10 cellular contexts compared by ENCODE assay signal in the genomic region with DNA sequence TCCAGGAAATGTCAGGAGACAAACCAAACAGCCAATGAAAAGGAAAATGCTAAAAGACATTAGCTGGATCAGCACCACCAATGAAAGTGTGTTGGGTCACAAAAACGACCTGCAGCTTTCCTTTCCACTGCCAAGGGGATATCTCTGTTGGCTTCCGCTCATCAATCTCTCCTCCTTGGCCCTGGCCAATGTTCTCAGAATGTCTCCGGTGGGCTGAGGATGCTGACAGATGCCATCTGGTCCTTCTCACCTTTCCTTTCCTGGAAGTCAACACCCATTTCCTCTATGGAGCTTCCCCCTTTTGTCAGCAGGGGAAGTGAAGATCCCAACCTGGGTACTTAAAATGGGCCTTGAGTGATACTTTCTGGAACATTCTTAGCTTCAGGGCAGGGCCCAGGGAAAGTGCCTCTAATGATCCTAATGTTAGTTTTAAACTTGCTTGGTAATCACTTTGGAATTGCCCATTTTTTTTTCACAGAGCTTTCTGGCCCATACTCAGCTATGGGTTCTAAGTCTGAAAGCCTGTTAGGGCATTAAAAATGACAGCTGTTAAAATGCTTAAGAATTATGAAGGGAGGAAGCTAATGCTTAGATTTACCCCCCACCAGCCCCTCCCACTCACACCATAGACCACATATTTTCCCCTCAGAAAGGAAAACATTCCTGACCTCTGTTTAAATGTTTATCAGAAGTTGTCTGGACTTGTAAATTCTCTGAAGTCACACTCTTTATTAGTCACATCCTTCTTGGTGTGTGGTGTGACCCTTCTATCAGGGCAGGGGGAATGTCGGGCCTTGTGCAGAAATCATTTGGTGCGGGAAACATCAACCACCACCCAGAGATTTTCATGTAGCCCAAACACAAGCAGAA. TPM values are rescaled to one million over a fixed set of nuclear protein-coding genes. Genes with fewer than 3 reads are reported as not detected.
A peak's percentile ranks its signal among the peaks of the same experiment; 100 is the strongest.
DNase-seq lines count a peak whose midpoint lies in the region; ATAC-seq and TF ChIP-seq lines count a peak whose summit lies in the region.
"Had no signal": no experiment of that assay in that cellular context is flagged by ENCODE, and none has a peak within 500 bp of the region (broad histone marks: within the 10 kb centered on the region; RNA-seq: fewer than 3 reads in every experiment).

No MANE protein-coding gene starts in this region.

- H3K27me3 Mint-ChIP-seq in nephron progenitor cell (ENCODE audit: low read depth, poor library complexity): no peaks in the 10 kb centered on the region

- peak; percentile 47 for TF ChIP-seq EP300 in esophagus muscularis mucosa (IDR thresholded peaks at IDR 0.05)

- H3K4me1 ChIP-seq in esophagus muscularis mucosa: peaks cover 63 to 68% (median 65%) of the 10 kb centered on the region in 4 donors

- TF ChIP-seq POLR2A in esophagus muscularis mucosa (IDR thresholded peaks at IDR 0.05; ENCODE audit: low read depth): no peak

- intact Hi-C loops in esophagus muscularis mucosa (cut with DNase I): no loop called here
- intact Hi-C loops in posterior vena cava (cut with DNase I): loop anchor here (2.0 kb wide), 2 partner anchors 22 to 164 kb away; no protein-coding TSS in a partner anchor

- peak overlapping the region; percentile 90 for H3K27ac Mint-ChIP-seq in nephron progenitor cell
- H3K27ac Mint-ChIP-seq: CD4-positive, alpha-beta memory T cell had no signal

- H3K36me3 Mint-ChIP-seq in nephron progenitor cell (ENCODE audit: low read depth): peaks cover 11% of the 10 kb centered on the region
- H3K36me3 Mint-ChIP-seq: CD4-positive, alpha-beta memory T cell had no signal

- no peaks in the 10 kb centered on the region for H3K27me3 ChIP-seq in AG04450 (ENCODE audit: control insufficient read depth, insufficient read depth, low read length)
- H3K27me3 ChIP-seq in esophagus muscularis mucosa: no peaks in the 10 kb centered on the region

- TF ChIP-seq CTCF in AG04450 (IDR thresholded peaks at IDR 0.05; ENCODE audit: low read depth, low read length) (no peak), esophagus muscularis mucosa (IDR thresholded peaks at IDR 0.05) (no peak), nephron progenitor cell (IDR thresholded peaks at IDR 0.05) (no peak)

- peak; percentile 91 for DNase-seq in AG04450 (ENCODE audit: low read depth, low spot score)
- DNase-seq in RPMI7951 (ENCODE audit: low read depth): peak; percentile 91
- no peak for DNase-seq in esophagus muscularis mucosa (ENCODE audit: extremely low spot score)
- no peak for DNase-seq in nephron progenitor cell
- DNase-seq in posterior vena cava (ENCODE audit: low spot score): no peak
- DNase-seq in OCI-M2 (lab: John Stamatoyannopoulos, UW; ENCODE audit: unreplicated experiment): no peak
- DNase-seq: CD4-positive, alpha-beta memory T cell; OCI-M1 had no signal

- peaks cover 17% of the 10 kb centered on the region for H3K9me3 Mint-ChIP-seq in nephron progenitor cell

- H3K36me3 ChIP-seq in esophagus muscularis mucosa: no peaks in the 10 kb centered on the region

- no peaks in the 10 kb centered on the region for H3K9me3 ChIP-seq in AG04450 (ENCODE audit: control insufficient read depth, insufficient read depth, low read length)
- H3K9me3 ChIP-seq in esophagus muscularis mucosa: no peaks in the 10 kb centered on the region

- CTCF ChIA-PET in AG04450 (lab: Charles Lee): interaction anchor here (1.0 to 2.1 kb wide), 3 partner anchors 30 to 82 kb away, joined by 3 to 11 read pairs (median 4); a partner anchor contains a TSS

- H3K4me3 ChIP-seq in AG04450 (ENCODE audit: low read depth, low read length) (no peak overlapping the region), esophagus muscularis mucosa (no peak overlapping the region)

- 42% methylated on average over 5 of the region's 5 CpGs for WGBS in esophagus muscularis mucosa

- H3K27ac ChIP-seq in AG04450 (ENCODE audit: low read depth, low read length): peak overlapping the region; percentile 91
- H3K27ac ChIP-seq in esophagus muscularis mucosa (replicated peaks in 1 of 4): peak overlapping the region; percentile 70 to 82 (median 77)

- POLR2A ChIA-PET in AG04450 (lab: Yijun Ruan, JAX): interaction anchor here (0.6 to 3.6 kb wide), 13 partner anchors 9 to 103 kb away, joined by 3 to 49 read pairs (median 7); a partner anchor contains a TSS

- H3K4me3 Mint-ChIP-seq in nephron progenitor cell: no peak overlapping the region
- H3K4me3 Mint-ChIP-seq: CD4-positive, alpha-beta memory T cell had no signal

- peaks cover 30% of the 10 kb centered on the region for H3K4me1 Mint-ChIP-seq in nephron progenitor cell
- H3K4me1 Mint-ChIP-seq: CD4-positive, alpha-beta memory T cell had no signal

- ATAC-seq in HG02642 (IDR thresholded peaks at IDR 0.05; ENCODE audit: poor library complexity, unreplicated experiment) (no peak), HG02678 (IDR thresholded peaks at IDR 0.05; ENCODE audit: unreplicated experiment) (no peak)

RNA-seq across cellular contexts. Expression of a gene that starts 29.2 kb away (rescaled TPM):
- polyA plus RNA-seq in AG04450 (2011; rRNA removed): 610 and 655 TPM in 2 replicates
- 54.8 and 57.3 TPM in 2 replicates for polyA minus RNA-seq in AG04450 (2011; rRNA and poly(A)+ RNA removed)
- 436 and 611 TPM in 2 replicates for total RNA-seq in RPMI7951 (2014; rRNA removed; shearing (Covaris generic))
- total RNA-seq in esophagus muscularis mucosa (1,000 to 10,000 TPM in 1 of 4 donors, 100 to 1,000 TPM in 3; 712 to 1,070 (median 762) TPM), posterior vena cava (1,000 to 10,000 TPM; 1,930 to 2,920 TPM)
- total RNA-seq: CD4-positive, alpha-beta memory T cell had no signal
- polyA plus RNA-seq: CD4-positive, alpha-beta memory T cell had no signal

Comparison
In these comparisons a context has a peak if more than half of its experiments do, and no peak if none do; other contexts are left out.
1. DNase-seq: peak in AG04450 (single experiment) and RPMI7951 (single experiment); none in esophagus muscularis mucosa (single experiment), nephron progenitor cell (single experiment), posterior vena cava (single experiment) and OCI-M2 (single experiment).